In the genomic region with DNA sequence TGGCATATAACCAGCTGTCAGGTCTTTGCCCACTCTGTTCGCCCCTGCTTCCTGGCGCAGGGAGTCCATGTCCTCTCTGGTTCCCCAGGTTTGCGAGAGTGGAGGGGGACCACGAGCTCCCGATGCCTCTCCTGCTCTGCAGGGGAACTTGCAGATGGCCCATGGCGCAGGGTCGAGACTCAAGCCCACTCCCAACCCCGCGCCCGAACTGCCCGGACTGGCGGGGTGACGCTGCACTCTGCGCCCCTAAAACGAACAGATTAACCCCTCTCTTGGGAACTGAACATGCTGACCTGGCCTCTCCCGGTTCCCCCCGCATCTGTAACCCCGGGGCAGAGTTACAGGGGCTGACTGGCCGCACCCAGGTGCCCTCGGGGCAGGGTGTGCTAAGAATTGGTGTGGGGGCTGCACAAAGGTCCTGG, we compare ENCODE assay signal across 8 cellular contexts. TPM values are rescaled to one million over a fixed set of nuclear protein-coding genes. Genes with fewer than 3 reads are reported as not detected.
A peak's percentile ranks its signal among the peaks of the same experiment; 100 is the strongest.
DNase-seq lines count a peak whose midpoint lies in the region; ATAC-seq and TF ChIP-seq lines count a peak whose summit lies in the region.

No MANE protein-coding gene starts in this region.

- H3K27ac ChIP-seq in HUES6 (ENCODE audit: low read depth, low read length), result no peak overlapping the region

- no peaks in the 10 kb centered on the region for H3K36me3 Mint-ChIP-seq in natural killer cell

- H3K4me1 ChIP-seq in HUES6 (ENCODE audit: control insufficient read depth, insufficient read depth, low read length), result peaks cover 12% of the 10 kb centered on the region; the same call in 1 of the 2 replicates

- no peaks in the 10 kb centered on the region for H3K9me3 ChIP-seq in HUES6 (ENCODE audit: control insufficient read depth, insufficient read depth, low read depth, low read length)

- ATAC-seq in natural killer cell, result no peak
- no peak for ATAC-seq in HG02938 (IDR thresholded peaks at IDR 0.05; ENCODE audit: unreplicated experiment)
- no peak for ATAC-seq in GM18868 (IDR thresholded peaks at IDR 0.05; ENCODE audit: unreplicated experiment)
- ATAC-seq in GM18498 (IDR thresholded peaks at IDR 0.05; ENCODE audit: unreplicated experiment), result no peak

- POLR2A ChIA-PET in BJ (lab: Charles Lee), result interaction anchor here (1.3 kb wide), 1 partner anchor 13 kb away, joined by 7 read pairs; no protein-coding TSS in a partner anchor

- intact Hi-C loops in natural killer cell (cut with micrococcal nuclease), result loop anchor here (2.0 kb wide), 1 partner anchor 20 kb away; a partner anchor contains a TSS

- TF ChIP-seq CTCF in BJ (IDR thresholded peaks at IDR 0.05; ENCODE audit: insufficient read depth, low read depth, low read length) (no peak), choroid plexus epithelial cell (conservative IDR thresholded peaks at IDR 0.05; ENCODE audit: low read depth, low read length) (no peak), natural killer cell (IDR thresholded peaks at IDR 0.05) (no peak)

- H3K36me3 ChIP-seq in BJ (ENCODE audit: control insufficient read depth, insufficient read depth, low read length), result peaks cover 5% of the 10 kb centered on the region; the same call in 1 of the 2 replicates
- H3K36me3 ChIP-seq in HUES6 (ENCODE audit: control insufficient read depth, insufficient read depth, low read length), result 0 out of 2 replicates have a peak, but pooled peaks cover 3% of the 10 kb centered on the region

- no peaks in the 10 kb centered on the region for H3K9me3 Mint-ChIP-seq in natural killer cell

- H3K4me3 ChIP-seq in BJ (ENCODE audit: low read depth, low read length) (peak overlapping the region; percentile 92), HUES6 (ENCODE audit: low read depth, low read length) (peak overlapping the region; percentile 89), choroid plexus epithelial cell (ENCODE audit: low read depth, low read length) (peak overlapping the region; percentile 98)

- H3K27me3 ChIP-seq in BJ (ENCODE audit: control insufficient read depth, insufficient read depth, low read length), result no peaks in the 10 kb centered on the region
- H3K27me3 ChIP-seq in HUES6 (ENCODE audit: control insufficient read depth, insufficient read depth, low read length), result peaks cover 14% of the 10 kb centered on the region

- H3K27ac Mint-ChIP-seq in natural killer cell, result peak overlapping the region; percentile 81 to 91

- DNase-seq in BJ (ENCODE audit: low read depth), result no peak
- no peak for DNase-seq in choroid plexus epithelial cell (ENCODE audit: low read depth)
- DNase-seq in natural killer cell, result no peak
- no peak for DNase-seq in GM19238 (ENCODE audit: insufficient read length, low spot score)

- no peaks in the 10 kb centered on the region for H3K27me3 Mint-ChIP-seq in natural killer cell (ENCODE audit: low read depth in 2 of 2)

- peaks cover 16 to 26% of the 10 kb centered on the region in 2 donors for H3K4me1 Mint-ChIP-seq in natural killer cell

- peak overlapping the region; percentile 99 for H3K4me3 Mint-ChIP-seq in natural killer cell

- CTCF ChIA-PET in BJ (lab: Yijun Ruan, JAX), result interaction anchor here (0.9 to 3.9 kb wide), 7 partner anchors 13 to 276 kb away, joined by 3 to 27 read pairs (median 4); a partner anchor contains a TSS

- peak overlapping the region; percentile 29 for H3K9ac ChIP-seq in HUES6 (ENCODE audit: low read length)

RNA-seq across cellular contexts. Expression of a gene that starts 0.7 kb away (rescaled TPM):
- polyA plus RNA-seq in BJ (2011; rRNA removed), result 23.9 and 39.2 TPM in 2 replicates
- 11.7 and 14.6 TPM in 2 replicates for polyA minus RNA-seq in BJ (2011; rRNA and poly(A)+ RNA removed)
- total RNA-seq in natural killer cell, result 10 to 100 TPM in 2 of 3 donors, 1 to 10 TPM in 1; 5.6 to 13.0 (median 12.7) TPM

RNA-seq across cellular contexts. Expression of a gene that starts 8.6 kb away (rescaled TPM):
- polyA plus RNA-seq in BJ (2011; rRNA removed), result 0.04 TPM in 2 replicates
- polyA minus RNA-seq in BJ (2011; rRNA and poly(A)+ RNA removed), result 0.62 TPM in 1 of 2 replicates, not detected in the other
- total RNA-seq in natural killer cell, result not detected

RNA-seq across cellular contexts. Expression of a gene that starts 19.8 kb away (rescaled TPM):
- 45.7 and 51.2 TPM in 2 replicates for polyA plus RNA-seq in BJ (2011; rRNA removed)
- polyA minus RNA-seq in BJ (2011; rRNA and poly(A)+ RNA removed), result 50.0 and 83.9 TPM in 2 replicates
- 10 to 100 TPM; 46.6 to 84.9 (median 69.6) TPM for total RNA-seq in natural killer cell
